In the genomic region with DNA sequence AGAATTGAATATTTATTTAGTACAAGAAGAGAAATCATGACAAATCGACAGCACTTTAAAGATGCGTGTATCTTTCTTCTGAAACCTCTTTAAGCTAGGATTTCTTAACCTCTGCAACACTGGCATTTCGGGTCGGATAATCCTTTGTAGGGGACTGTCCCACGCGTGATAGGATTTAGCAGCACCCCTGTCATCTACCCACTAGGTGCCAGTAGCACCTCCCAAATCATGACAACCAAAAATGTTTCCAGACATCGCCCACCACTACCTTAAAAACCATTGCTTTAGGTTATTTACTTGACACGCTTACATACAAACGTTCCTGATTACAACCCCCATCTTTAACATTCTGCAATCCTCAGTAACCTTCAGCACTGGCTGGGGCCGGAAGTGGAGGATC, we compare ENCODE assay signal across 20 cellular contexts.
"Had no signal": no experiment of that assay in that cellular context is flagged by ENCODE, and none has a peak within 500 bp of the region (broad histone marks: within the 10 kb centered on the region; RNA-seq: fewer than 3 reads in every experiment).

No MANE protein-coding gene starts in this region.

- H3K79me2 ChIP-seq: hepatocyte had no signal

- H3K4me1 ChIP-seq: tibial artery had no signal

- H3K27me3 ChIP-seq: cardiac muscle cell, hepatocyte, tibial artery had no signal

- H3K9me3 ChIP-seq: tibial artery had no signal

- H3K4me2 ChIP-seq: hepatocyte had no signal

- H3K36me3 ChIP-seq: cardiac muscle cell, tibial artery had no signal

- DNase-seq: activated CD4-positive, alpha-beta T cell treated with anti-CD3 and anti-CD28 coated beads for 1 hour; activated CD4-positive, alpha-beta T cell treated with anti-CD3 and anti-CD28 coated beads, Interleukin-2, amount 50 U/mL, for 48 hours; activated gamma-delta T cell treated with Interleukin-2 at 50 U/mL for 16 hours; amniotic stem cell; dermis blood vessel endothelial cell; effector memory CD4-positive, alpha-beta T cell; foreskin fibroblast; midbrain; nephron progenitor cell; occipital lobe; posterior cingulate gyrus; stimulated activated CD4-positive, alpha-beta T cell treated with anti-CD3 and anti-CD28 coated beads, Interleukin-12 subunit alpha, Interleukin-12 subunit beta, amount 100 ng/mL, for 4 hours; stimulated activated CD4-positive, alpha-beta T cell treated with anti-CD3 and anti-CD28 coated beads, Interleukin-1b, Interleukin-23, amount 100 ng/mL, for 48 hours; stimulated activated CD8-positive, alpha-beta memory T cell treated with anti-CD3 and anti-CD28 coated beads, Interleukin-4, amount 100 ng/mL, for 48 hours; stimulated activated naive CD4-positive, alpha-beta T cell; T1000; tibial artery had no signal

- H3K4me3 ChIP-seq: cardiac muscle cell, hepatocyte, lung, tibial artery had no signal

- H3K27ac ChIP-seq: cardiac muscle cell, hepatocyte, tibial artery had no signal

- H2AFZ ChIP-seq: hepatocyte had no signal
